Comparison of ENCODE assay signal across 15 cellular contexts in genomic region chr21:23939369-23940065, GRCh38.
A peak's percentile ranks its signal among the peaks of the same experiment; 100 is the strongest.
DNase-seq lines count a peak whose midpoint lies in the region; ATAC-seq lines count a peak whose summit lies in the region.
"Had no signal": no experiment of that assay in that cellular context is flagged by ENCODE, and none has a peak within 500 bp of the region (broad histone marks: within the 10 kb centered on the region; RNA-seq: fewer than 3 reads in every experiment).

No MANE protein-coding gene starts in this region.

- peaks cover 4% of the 10 kb centered on the region for H3K27me3 Mint-ChIP-seq in activated T-cell treated with anti-CD3 and anti-CD28 coated beads, Interleukin-2, amount 50 U/mL, for 24 hours

- no peaks in the 10 kb centered on the region for H3K4me1 Mint-ChIP-seq in activated T-cell treated with anti-CD3 and anti-CD28 coated beads, Interleukin-2, amount 50 U/mL, for 24 hours (ENCODE audit: low read depth)

- no peak overlapping the region for H3K27ac Mint-ChIP-seq in activated T-cell treated with anti-CD3 and anti-CD28 coated beads, Interleukin-2, amount 50 U/mL, for 24 hours
- H3K27ac Mint-ChIP-seq: CD8-positive, alpha-beta T cell had no signal

- no peak overlapping the region for H3K4me3 Mint-ChIP-seq in activated T-cell treated with anti-CD3 and anti-CD28 coated beads, Interleukin-2, amount 50 U/mL, for 24 hours
- H3K4me3 Mint-ChIP-seq: CD8-positive, alpha-beta T cell had no signal

- no peaks in the 10 kb centered on the region for H3K36me3 Mint-ChIP-seq in activated T-cell treated with anti-CD3 and anti-CD28 coated beads, Interleukin-2, amount 50 U/mL, for 24 hours (ENCODE audit: low read depth)
- H3K36me3 Mint-ChIP-seq: CD8-positive, alpha-beta T cell had no signal

- no peak for DNase-seq in activated T-cell treated with anti-CD3 and anti-CD28 coated beads, Interleukin-2, amount 50 U/mL, for 24 hours
- DNase-seq in NCI-H1417 (lab: John Stamatoyannopoulos, UW): no peak
- no peak for DNase-seq in NCI-H2196 treated with DMSO at 0.1 percent for 48 hours (lab: John Stamatoyannopoulos, UW; ENCODE audit: unreplicated experiment)
- DNase-seq: CD8-positive, alpha-beta T cell; DMS79 treated with DMSO at 0.1 percent for 48 hours; GOT3; KBM-7; NCI-H1048; NCI-H187; NCI-H510A; T-helper 2 cell had no signal

- ATAC-seq in GM19463 (IDR thresholded peaks at IDR 0.05; ENCODE audit: unreplicated experiment) (peak; percentile 65), HG02884 (IDR thresholded peaks at IDR 0.05; ENCODE audit: unreplicated experiment) (peak; percentile 62), HG03457 (IDR thresholded peaks at IDR 0.05; ENCODE audit: unreplicated experiment) (peak; percentile 86), GM21619 (IDR thresholded peaks at IDR 0.05; ENCODE audit: unreplicated experiment) (no peak)
- ATAC-seq: CD8-positive, alpha-beta T cell had no signal

- H3K9me3 Mint-ChIP-seq in activated T-cell treated with anti-CD3 and anti-CD28 coated beads, Interleukin-2, amount 50 U/mL, for 24 hours: no peaks in the 10 kb centered on the region
- H3K9me3 Mint-ChIP-seq: CD8-positive, alpha-beta T cell had no signal
